19 cellular contexts compared by ENCODE assay signal in genomic region chr4:52195882-52196281, GRCh38.
A peak's percentile ranks its signal among the peaks of the same experiment; 100 is the strongest.
DNase-seq lines count a peak whose midpoint lies in the region; TF ChIP-seq lines count a peak whose summit lies in the region.
"Had no signal": no experiment of that assay in that cellular context is flagged by ENCODE, and none has a peak within 500 bp of the region (broad histone marks: within the 10 kb centered on the region; RNA-seq: fewer than 3 reads in every experiment).

No MANE protein-coding gene starts in this region.

- peaks cover 12% of the 10 kb centered on the region; the same call in 1 of the 2 replicates for H3F3A ChIP-seq in GM23248 (ENCODE audit: insufficient read depth)

- H3K9ac ChIP-seq in GM23248: no peak overlapping the region

- H3K27me3 ChIP-seq in GM23248 (replicated peaks; ENCODE audit: insufficient read depth): no peaks in the 10 kb centered on the region
- H3K27me3 ChIP-seq: BE2C had no signal

- in situ Hi-C loops in GM23248 (cut with MboI): no loop called here

- no peak for TF ChIP-seq CTCF in fibroblast of the aortic adventitia (IDR thresholded peaks at IDR 0.05; ENCODE audit: insufficient read depth, low read length)
- TF ChIP-seq CTCF in coronary artery (IDR thresholded peaks at IDR 0.05): no peak

- no peak overlapping the region for H3K4me2 ChIP-seq in GM23248 (ENCODE audit: unreplicated experiment)

- no peaks in the 10 kb centered on the region for H3K9me3 ChIP-seq in GM23248 (ENCODE audit: low read depth)
- H3K9me3 ChIP-seq: BE2C had no signal

- DNase-seq in GM23248 (peak; percentile 20), dedifferentiated amniotic fluid mesenchymal stem cell (ENCODE audit: extremely low spot score) (peak; percentile 38), fibroblast of the aortic adventitia (ENCODE audit: low read depth) (peak; percentile 20), stromal cell of bone marrow (ENCODE audit: low read depth) (peak; percentile 49), coronary artery (ENCODE audit: low spot score) (no peak), NCI-H774 (lab: John Stamatoyannopoulos, UW) (no peak), ureter (ENCODE audit: low spot score) (no peak)
- DNase-seq: 8988T; BE2C; C1 segment of cervical spinal cord; CD4-positive, CD25-positive, alpha-beta regulatory T cell; CD8-positive, alpha-beta memory T cell; COR-L47; DMS 273 treated with DMSO at 0.1 percent for 48 hours; DMS53; DND-41; EL; H9 had no signal

- 0 out of 2 replicates have a peak, but pooled peaks cover 8% of the 10 kb centered on the region for H3K4me1 ChIP-seq in GM23248 (ENCODE audit: insufficient read depth)
- H3K4me1 ChIP-seq: BE2C had no signal

- WGBS in GM23248 (ENCODE audit: low coverage in 1 of 2, low lambda C conversion rate in 2 of 2, missing lambda C conversion rate in 2 of 2), 2 experiments: 28 to 39% methylated on average over 5 of the region's 5 CpGs

- H2AFZ ChIP-seq in GM23248: no peak overlapping the region

- no peaks in the 10 kb centered on the region for H3K79me2 ChIP-seq in GM23248 (ENCODE audit: insufficient read depth)

- H3K27ac ChIP-seq in GM23248 (no peak overlapping the region), coronary artery (no peak overlapping the region)

- no peaks in the 10 kb centered on the region for H4K20me1 ChIP-seq in GM23248 (ENCODE audit: insufficient read depth)

- H3K36me3 ChIP-seq in GM23248 (ENCODE audit: low read depth): no peaks in the 10 kb centered on the region
- H3K36me3 ChIP-seq: BE2C had no signal

- H3K9me2 ChIP-seq in GM23248 (ENCODE audit: insufficient read depth): no peaks in the 10 kb centered on the region

- H3K4me3 ChIP-seq in GM23248 (no peak overlapping the region), fibroblast of the aortic adventitia (ENCODE audit: low read depth, low read length) (no peak overlapping the region), coronary artery (no peak overlapping the region)
- H3K4me3 ChIP-seq: GM12878 had no signal

Comparison
In these comparisons a context has a peak if more than half of its experiments do, and no peak if none do; other contexts are left out.
1. DNase-seq: peak in GM23248 (single experiment), dedifferentiated amniotic fluid mesenchymal stem cell (single experiment), fibroblast of the aortic adventitia (single experiment) and stromal cell of bone marrow (single experiment); none in coronary artery (single experiment), NCI-H774 (single experiment) and ureter (single experiment).